Comparison of ENCODE assay signal across 1 cellular context in the genomic region with DNA sequence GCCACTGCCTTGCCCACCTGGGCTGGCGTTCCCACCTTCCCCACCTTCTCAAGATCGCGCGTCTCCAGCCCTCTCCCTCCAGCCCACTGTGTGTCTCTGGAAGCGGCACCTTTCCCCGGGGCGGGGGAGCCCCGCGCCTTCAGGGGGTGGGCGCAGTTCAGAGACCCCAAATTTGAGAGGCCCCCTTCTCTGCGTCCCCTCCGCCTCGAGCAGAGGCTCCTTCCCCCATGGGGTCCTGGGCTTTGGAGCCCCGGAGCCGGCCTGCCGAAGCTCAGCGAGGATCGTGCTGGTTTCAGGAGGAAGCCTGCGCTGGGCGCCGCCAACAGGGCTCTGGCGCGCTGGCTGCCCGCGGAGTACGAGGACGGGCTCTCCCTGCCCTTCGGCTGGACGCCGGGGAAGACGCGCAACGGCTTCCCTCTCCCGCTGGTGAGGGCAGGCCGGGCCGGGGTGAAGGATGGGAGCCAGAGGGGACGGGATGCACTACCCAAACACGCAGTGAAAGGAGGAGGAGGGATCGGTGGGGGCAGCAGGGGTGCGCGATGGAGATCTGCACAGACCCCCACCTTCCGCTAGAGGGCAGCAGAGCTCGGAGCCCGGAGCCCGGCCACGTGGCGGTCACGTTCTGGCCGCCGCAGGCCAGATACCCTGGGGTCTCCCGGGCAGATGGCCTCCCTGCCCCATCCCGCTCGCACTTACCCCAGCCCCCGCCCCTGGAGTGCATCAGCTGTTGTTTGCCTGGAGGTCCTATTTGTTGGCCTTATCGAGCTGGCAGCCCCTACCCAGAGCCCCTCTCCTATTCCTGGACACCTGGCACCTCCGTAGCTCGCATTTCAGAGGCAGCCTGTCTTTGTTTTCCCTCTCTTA.
TF ChIP-seq lines count a peak whose summit lies in the region.

No MANE protein-coding gene starts in this region.

TF ChIP-seq in HepG2, 621 proteins besides CTCF, POLR2A, EP300 and RAD21 (continued from another document and continues in another):
- no peak for TF ChIP-seq ZNF10 (CRISPR knock-in tag; IDR thresholded peaks at IDR 0.05; ENCODE audit: borderline replicate concordance, low read depth)
- TF ChIP-seq, protein P1, sequence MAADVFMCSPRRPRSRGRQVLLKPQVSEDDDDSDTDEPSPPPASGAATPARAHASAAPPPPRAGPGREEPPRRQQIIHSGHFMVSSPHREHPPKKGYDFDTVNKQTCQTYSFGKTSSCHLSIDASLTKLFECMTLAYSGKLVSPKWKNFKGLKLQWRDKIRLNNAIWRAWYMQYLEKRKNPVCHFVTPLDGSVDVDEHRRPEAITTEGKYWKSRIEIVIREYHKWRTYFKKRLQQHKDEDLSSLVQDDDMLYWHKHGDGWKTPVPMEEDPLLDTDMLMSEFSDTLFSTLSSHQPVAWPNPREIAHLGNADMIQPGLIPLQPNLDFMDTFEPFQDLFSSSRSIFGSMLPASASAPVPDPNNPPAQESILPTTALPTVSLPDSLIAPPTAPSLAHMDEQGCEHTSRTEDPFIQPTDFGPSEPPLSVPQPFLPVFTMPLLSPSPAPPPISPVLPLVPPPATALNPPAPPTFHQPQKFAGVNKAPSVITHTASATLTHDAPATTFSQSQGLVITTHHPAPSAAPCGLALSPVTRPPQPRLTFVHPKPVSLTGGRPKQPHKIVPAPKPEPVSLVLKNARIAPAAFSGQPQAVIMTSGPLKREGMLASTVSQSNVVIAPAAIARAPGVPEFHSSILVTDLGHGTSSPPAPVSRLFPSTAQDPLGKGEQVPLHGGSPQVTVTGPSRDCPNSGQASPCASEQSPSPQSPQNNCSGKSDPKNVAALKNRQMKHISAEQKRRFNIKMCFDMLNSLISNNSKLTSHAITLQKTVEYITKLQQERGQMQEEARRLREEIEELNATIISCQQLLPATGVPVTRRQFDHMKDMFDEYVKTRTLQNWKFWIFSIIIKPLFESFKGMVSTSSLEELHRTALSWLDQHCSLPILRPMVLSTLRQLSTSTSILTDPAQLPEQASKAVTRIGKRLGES (CRISPR knock-in tag; IDR thresholded peaks at IDR 0.05; ENCODE audit: borderline replicate concordance) = peak; percentile 97
- TF ChIP-seq, protein P2, sequence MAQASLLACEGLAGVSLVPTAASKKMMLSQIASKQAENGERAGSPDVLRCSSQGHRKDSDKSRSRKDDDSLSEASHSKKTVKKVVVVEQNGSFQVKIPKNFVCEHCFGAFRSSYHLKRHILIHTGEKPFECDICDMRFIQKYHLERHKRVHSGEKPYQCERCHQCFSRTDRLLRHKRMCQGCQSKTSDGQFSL (CRISPR knock-in tag; IDR thresholded peaks at IDR 0.05) = peak; percentile 57; the same call in 1 of the 2 replicates
- TF ChIP-seq, protein P3, sequence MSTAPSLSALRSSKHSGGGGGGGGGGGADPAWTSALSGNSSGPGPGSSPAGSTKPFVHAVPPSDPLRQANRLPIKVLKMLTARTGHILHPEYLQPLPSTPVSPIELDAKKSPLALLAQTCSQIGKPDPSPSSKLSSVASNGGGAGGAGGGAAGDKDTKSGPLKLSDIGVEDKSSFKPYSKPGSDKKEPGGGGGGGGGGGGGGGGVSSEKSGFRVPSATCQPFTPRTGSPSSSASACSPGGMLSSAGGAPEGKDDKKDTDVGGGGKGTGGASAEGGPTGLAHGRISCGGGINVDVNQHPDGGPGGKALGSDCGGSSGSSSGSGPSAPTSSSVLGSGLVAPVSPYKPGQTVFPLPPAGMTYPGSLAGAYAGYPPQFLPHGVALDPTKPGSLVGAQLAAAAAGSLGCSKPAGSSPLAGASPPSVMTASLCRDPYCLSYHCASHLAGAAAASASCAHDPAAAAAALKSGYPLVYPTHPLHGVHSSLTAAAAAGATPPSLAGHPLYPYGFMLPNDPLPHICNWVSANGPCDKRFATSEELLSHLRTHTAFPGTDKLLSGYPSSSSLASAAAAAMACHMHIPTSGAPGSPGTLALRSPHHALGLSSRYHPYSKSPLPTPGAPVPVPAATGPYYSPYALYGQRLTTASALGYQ (CRISPR knock-in tag; IDR thresholded peaks at IDR 0.05) = no peak
- TF ChIP-seq MTA1 (CRISPR knock-in tag; IDR thresholded peaks at IDR 0.05; ENCODE audit: borderline replicate concordance) = no peak
- peak; percentile 97 for TF ChIP-seq BHLHE40 (IDR thresholded peaks at IDR 0.05; ENCODE audit: low read length)
- TF ChIP-seq AKAP8 (CRISPR knock-in tag; IDR thresholded peaks at IDR 0.05) = no peak
- TF ChIP-seq SOX5 (CRISPR knock-in tag; IDR thresholded peaks at IDR 0.05; ENCODE audit: borderline replicate concordance) = peak; percentile 43; the same call in 1 of the 2 replicates
- no peak for TF ChIP-seq ZNF644 (CRISPR knock-in tag; IDR thresholded peaks at IDR 0.05; ENCODE audit: low read depth)
- TF ChIP-seq HOXA3 (CRISPR knock-in tag; IDR thresholded peaks at IDR 0.05) = peak; percentile 73
- TF ChIP-seq ZNF3 (CRISPR knock-in tag; IDR thresholded peaks at IDR 0.05) = no peak
- peak; percentile 35; the same call in 1 of the 2 replicates for TF ChIP-seq FOSL2 (CRISPR knock-in tag; IDR thresholded peaks at IDR 0.05)
- no peak for TF ChIP-seq ZBTB1 (CRISPR knock-in tag; IDR thresholded peaks at IDR 0.05; ENCODE audit: borderline replicate concordance)
- TF ChIP-seq MIXL1 (CRISPR knock-in tag; IDR thresholded peaks at IDR 0.05) = no peak
- peak; percentile 90; the same call in 1 of the 2 replicates for TF ChIP-seq IRX3 (CRISPR knock-in tag; IDR thresholded peaks at IDR 0.05; ENCODE audit: borderline replicate concordance, low read depth)
- peak; percentile 92; the same call in 1 of the 2 replicates for TF ChIP-seq ZNF232 (CRISPR knock-in tag; IDR thresholded peaks at IDR 0.05; ENCODE audit: borderline replicate concordance)
- 0 out of 2 replicates have a peak, but pooled peaks have one; percentile 43 for TF ChIP-seq ZBTB7B (CRISPR knock-in tag; IDR thresholded peaks at IDR 0.05)
- TF ChIP-seq ZNF343 (CRISPR knock-in tag; IDR thresholded peaks at IDR 0.05) = no peak; the same call in 1 of the 2 replicates
- TF ChIP-seq, protein P4, sequence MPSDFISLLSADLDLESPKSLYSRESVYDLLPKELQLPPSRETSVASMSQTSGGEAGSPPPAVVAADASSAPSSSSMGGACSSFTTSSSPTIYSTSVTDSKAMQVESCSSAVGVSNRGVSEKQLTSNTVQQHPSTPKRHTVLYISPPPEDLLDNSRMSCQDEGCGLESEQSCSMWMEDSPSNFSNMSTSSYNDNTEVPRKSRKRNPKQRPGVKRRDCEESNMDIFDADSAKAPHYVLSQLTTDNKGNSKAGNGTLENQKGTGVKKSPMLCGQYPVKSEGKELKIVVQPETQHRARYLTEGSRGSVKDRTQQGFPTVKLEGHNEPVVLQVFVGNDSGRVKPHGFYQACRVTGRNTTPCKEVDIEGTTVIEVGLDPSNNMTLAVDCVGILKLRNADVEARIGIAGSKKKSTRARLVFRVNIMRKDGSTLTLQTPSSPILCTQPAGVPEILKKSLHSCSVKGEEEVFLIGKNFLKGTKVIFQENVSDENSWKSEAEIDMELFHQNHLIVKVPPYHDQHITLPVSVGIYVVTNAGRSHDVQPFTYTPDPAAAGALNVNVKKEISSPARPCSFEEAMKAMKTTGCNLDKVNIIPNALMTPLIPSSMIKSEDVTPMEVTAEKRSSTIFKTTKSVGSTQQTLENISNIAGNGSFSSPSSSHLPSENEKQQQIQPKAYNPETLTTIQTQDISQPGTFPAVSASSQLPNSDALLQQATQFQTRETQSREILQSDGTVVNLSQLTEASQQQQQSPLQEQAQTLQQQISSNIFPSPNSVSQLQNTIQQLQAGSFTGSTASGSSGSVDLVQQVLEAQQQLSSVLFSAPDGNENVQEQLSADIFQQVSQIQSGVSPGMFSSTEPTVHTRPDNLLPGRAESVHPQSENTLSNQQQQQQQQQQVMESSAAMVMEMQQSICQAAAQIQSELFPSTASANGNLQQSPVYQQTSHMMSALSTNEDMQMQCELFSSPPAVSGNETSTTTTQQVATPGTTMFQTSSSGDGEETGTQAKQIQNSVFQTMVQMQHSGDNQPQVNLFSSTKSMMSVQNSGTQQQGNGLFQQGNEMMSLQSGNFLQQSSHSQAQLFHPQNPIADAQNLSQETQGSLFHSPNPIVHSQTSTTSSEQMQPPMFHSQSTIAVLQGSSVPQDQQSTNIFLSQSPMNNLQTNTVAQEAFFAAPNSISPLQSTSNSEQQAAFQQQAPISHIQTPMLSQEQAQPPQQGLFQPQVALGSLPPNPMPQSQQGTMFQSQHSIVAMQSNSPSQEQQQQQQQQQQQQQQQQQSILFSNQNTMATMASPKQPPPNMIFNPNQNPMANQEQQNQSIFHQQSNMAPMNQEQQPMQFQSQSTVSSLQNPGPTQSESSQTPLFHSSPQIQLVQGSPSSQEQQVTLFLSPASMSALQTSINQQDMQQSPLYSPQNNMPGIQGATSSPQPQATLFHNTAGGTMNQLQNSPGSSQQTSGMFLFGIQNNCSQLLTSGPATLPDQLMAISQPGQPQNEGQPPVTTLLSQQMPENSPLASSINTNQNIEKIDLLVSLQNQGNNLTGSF (CRISPR knock-in tag; IDR thresholded peaks at IDR 0.05) = peak; percentile 95
- TF ChIP-seq HHEX (CRISPR knock-in tag; IDR thresholded peaks at IDR 0.05) = no peak
- TF ChIP-seq, protein P5, sequence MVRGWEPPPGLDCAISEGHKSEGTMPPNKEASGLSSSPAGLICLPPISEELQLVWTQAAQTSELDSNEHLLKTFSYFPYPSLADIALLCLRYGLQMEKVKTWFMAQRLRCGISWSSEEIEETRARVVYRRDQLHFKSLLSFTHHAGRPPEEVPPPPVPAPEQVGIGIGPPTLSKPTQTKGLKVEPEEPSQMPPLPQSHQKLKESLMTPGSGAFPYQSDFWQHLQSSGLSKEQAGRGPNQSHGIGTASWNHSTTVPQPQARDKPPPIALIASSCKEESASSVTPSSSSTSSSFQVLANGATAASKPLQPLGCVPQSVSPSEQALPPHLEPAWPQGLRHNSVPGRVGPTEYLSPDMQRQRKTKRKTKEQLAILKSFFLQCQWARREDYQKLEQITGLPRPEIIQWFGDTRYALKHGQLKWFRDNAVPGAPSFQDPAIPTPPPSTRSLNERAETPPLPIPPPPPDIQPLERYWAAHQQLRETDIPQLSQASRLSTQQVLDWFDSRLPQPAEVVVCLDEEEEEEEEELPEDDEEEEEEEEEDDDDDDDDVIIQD (CRISPR knock-in tag; IDR thresholded peaks at IDR 0.05; ENCODE audit: low read depth) = no peak
- TF ChIP-seq, protein P6, sequence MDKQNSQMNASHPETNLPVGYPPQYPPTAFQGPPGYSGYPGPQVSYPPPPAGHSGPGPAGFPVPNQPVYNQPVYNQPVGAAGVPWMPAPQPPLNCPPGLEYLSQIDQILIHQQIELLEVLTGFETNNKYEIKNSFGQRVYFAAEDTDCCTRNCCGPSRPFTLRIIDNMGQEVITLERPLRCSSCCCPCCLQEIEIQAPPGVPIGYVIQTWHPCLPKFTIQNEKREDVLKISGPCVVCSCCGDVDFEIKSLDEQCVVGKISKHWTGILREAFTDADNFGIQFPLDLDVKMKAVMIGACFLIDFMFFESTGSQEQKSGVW (CRISPR knock-in tag; IDR thresholded peaks at IDR 0.05; ENCODE audit: borderline replicate concordance) = 0 out of 2 replicates have a peak, but pooled peaks have one; percentile 76
- TF ChIP-seq, protein P7, sequence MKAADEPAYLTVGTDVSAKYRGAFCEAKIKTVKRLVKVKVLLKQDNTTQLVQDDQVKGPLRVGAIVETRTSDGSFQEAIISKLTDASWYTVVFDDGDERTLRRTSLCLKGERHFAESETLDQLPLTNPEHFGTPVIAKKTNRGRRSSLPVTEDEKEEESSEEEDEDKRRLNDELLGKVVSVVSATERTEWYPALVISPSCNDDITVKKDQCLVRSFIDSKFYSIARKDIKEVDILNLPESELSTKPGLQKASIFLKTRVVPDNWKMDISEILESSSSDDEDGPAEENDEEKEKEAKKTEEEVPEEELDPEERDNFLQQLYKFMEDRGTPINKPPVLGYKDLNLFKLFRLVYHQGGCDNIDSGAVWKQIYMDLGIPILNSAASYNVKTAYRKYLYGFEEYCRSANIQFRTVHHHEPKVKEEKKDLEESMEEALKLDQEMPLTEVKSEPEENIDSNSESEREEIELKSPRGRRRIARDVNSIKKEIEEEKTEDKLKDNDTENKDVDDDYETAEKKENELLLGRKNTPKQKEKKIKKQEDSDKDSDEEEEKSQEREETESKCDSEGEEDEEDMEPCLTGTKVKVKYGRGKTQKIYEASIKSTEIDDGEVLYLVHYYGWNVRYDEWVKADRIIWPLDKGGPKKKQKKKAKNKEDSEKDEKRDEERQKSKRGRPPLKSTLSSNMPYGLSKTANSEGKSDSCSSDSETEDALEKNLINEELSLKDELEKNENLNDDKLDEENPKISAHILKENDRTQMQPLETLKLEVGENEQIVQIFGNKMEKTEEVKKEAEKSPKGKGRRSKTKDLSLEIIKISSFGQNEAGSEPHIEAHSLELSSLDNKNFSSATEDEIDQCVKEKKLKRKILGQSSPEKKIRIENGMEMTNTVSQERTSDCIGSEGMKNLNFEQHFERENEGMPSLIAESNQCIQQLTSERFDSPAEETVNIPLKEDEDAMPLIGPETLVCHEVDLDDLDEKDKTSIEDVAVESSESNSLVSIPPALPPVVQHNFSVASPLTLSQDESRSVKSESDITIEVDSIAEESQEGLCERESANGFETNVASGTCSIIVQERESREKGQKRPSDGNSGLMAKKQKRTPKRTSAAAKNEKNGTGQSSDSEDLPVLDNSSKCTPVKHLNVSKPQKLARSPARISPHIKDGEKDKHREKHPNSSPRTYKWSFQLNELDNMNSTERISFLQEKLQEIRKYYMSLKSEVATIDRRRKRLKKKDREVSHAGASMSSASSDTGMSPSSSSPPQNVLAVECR (CRISPR knock-in tag; IDR thresholded peaks at IDR 0.05; ENCODE audit: borderline replicate concordance) = no peak; the same call in 1 of the 2 replicates
- TF ChIP-seq, protein P8, sequence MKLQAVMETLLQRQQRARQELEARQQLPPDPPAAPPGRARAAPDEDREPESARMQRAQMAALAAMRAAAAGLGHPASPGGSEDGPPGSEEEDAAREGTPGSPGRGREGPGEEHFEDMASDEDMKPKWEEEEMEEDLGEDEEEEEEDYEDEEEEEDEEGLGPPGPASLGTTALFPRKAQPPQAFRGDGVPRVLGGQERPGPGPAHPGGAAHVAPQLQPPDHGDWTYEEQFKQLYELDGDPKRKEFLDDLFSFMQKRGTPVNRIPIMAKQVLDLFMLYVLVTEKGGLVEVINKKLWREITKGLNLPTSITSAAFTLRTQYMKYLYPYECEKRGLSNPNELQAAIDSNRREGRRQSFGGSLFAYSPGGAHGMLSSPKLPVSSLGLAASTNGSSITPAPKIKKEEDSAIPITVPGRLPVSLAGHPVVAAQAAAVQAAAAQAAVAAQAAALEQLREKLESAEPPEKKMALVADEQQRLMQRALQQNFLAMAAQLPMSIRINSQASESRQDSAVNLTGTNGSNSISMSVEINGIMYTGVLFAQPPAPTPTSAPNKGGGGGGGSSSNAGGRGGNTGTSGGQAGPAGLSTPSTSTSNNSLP (IDR thresholded peaks at IDR 0.05; ENCODE audit: low read depth, low read length) = no peak
- TF ChIP-seq ZNF20 (CRISPR knock-in tag; IDR thresholded peaks at IDR 0.05) = no peak
- TF ChIP-seq ZNF484 (CRISPR knock-in tag; IDR thresholded peaks at IDR 0.05; ENCODE audit: borderline replicate concordance, low read depth) = no peak; the same call in 1 of the 2 replicates
- TF ChIP-seq HES4 (CRISPR knock-in tag; IDR thresholded peaks at IDR 0.05; ENCODE audit: borderline replicate concordance) = peak; percentile 76; the same call in 1 of the 2 replicates
- TF ChIP-seq ZNF121 (CRISPR knock-in tag; IDR thresholded peaks at IDR 0.05) = no peak
- TF ChIP-seq, protein P9, sequence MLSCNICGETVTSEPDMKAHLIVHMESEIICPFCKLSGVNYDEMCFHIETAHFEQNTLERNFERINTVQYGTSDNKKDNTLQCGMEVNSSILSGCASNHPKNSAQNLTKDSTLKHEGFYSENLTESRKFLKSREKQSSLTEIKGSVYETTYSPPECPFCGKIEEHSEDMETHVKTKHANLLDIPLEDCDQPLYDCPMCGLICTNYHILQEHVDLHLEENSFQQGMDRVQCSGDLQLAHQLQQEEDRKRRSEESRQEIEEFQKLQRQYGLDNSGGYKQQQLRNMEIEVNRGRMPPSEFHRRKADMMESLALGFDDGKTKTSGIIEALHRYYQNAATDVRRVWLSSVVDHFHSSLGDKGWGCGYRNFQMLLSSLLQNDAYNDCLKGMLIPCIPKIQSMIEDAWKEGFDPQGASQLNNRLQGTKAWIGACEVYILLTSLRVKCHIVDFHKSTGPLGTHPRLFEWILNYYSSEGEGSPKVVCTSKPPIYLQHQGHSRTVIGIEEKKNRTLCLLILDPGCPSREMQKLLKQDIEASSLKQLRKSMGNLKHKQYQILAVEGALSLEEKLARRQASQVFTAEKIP (CRISPR knock-in tag; IDR thresholded peaks at IDR 0.05; ENCODE audit: borderline replicate concordance) = no peak
- TF ChIP-seq ZNF891 (CRISPR knock-in tag; IDR thresholded peaks at IDR 0.05) = peak; percentile 79; the same call in 1 of the 2 replicates
